ENCODE assay signal across 29 cellular contexts in genomic region chr3:52835766-52836470, GRCh38. TPM values are rescaled to one million over a fixed set of nuclear protein-coding genes. Genes with fewer than 3 reads are reported as not detected.
A peak's percentile ranks its signal among the peaks of the same experiment; 100 is the strongest.
DNase-seq lines count a peak whose midpoint lies in the region; ATAC-seq, FAIRE-seq and TF ChIP-seq lines count a peak whose summit lies in the region.
"Had no signal": no experiment of that assay in that cellular context is flagged by ENCODE, and none has a peak within 500 bp of the region (broad histone marks: within the 10 kb centered on the region; RNA-seq: fewer than 3 reads in every experiment).

No MANE protein-coding gene starts in this region.

- TF ChIP-seq EP300 in HepG2 (IDR thresholded peaks at IDR 0.05; ENCODE audit: low read depth in 2 of 2, low read length in 2 of 2): no peak
- no peak for TF ChIP-seq EP300 in HepG2 (CRISPR knock-in tag; IDR thresholded peaks at IDR 0.05; ENCODE audit: borderline replicate concordance)

- H3K9ac ChIP-seq in HepG2 (ENCODE audit: insufficient read depth, low read depth, low read length): no peak overlapping the region

- peaks cover 39% of the 10 kb centered on the region for H3K4me1 Mint-ChIP-seq in osteocyte (ENCODE audit: unreplicated experiment)

- in situ Hi-C loops in HepG2 (cut with HindIII; ENCODE audit: extremely low pct_ligation_motif_present, low pct_unique_long_range_greater_than_20kb): no loop called here

- H3K36me3 Mint-ChIP-seq in osteocyte (ENCODE audit: unreplicated experiment): peaks cover 7% of the 10 kb centered on the region

- peaks cover 0 to 59% (median 16%) of the 10 kb centered on the region in 4 donors for H3K4me1 ChIP-seq in right lobe of liver
- peaks cover 33% of the 10 kb centered on the region for H3K4me1 ChIP-seq in HepG2 (ENCODE audit: insufficient read depth, low read length)
- H3K4me1 ChIP-seq: prostate gland had no signal

- BruUV-seq in HepG2 (replicated peaks; lab: Mats Ljungman, UMichigan): no TSS peak

- H3K27me3 Mint-ChIP-seq in osteocyte (ENCODE audit: unreplicated experiment): no peaks in the 10 kb centered on the region
- H3K27me3 Mint-ChIP-seq: activated CD4-positive, alpha-beta T cell treated with anti-CD3 and anti-CD28 coated beads, Interleukin-2, amount 10 ng/mL, durations not matched to agents 24 days and 14 days; CD8-positive, alpha-beta memory T cell had no signal

- H3K27ac ChIP-seq in right lobe of liver: peak overlapping the region in 1 of 3 donors; percentile 38
- H3K27ac ChIP-seq in HepG2 (ENCODE audit: extremely low read length, insufficient read depth, low read length): no peak overlapping the region
- H3K27ac ChIP-seq: 22Rv1, cardiac muscle cell, prostate gland, VCaP had no signal

- no peak overlapping the region for H3K4me2 ChIP-seq in HepG2 (ENCODE audit: low read depth, low read length)

- DNase-seq in right lobe of liver (peak in 2 of 3 donors; percentile 37), HepG2 (ENCODE audit: low spot score) (no peak), left cardiac atrium (peak; percentile 50), osteocyte (ENCODE audit: extremely low spot score, unreplicated experiment) (no peak), HTR-8/SVneo (ENCODE audit: insufficient read length, low spot score) (no peak), foreskin melanocyte (no peak)
- no peak for DNase-seq in activated CD4-positive, alpha-beta T cell treated with anti-CD3 and anti-CD28 coated beads for 4 hours
- DNase-seq: activated CD4-positive, alpha-beta T cell treated with anti-CD3 and anti-CD28 coated beads, Interleukin-2, amount 10 ng/mL, durations not matched to agents 24 days and 14 days; activated naive CD4-positive, alpha-beta T cell treated with anti-CD3 and anti-CD28 coated beads, Interleukin-2, amount 50 U/mL, for 16 hours; amygdala; CD8-positive, alpha-beta memory T cell; dermis blood vessel endothelial cell; H7; hypothalamus; NCI-H1105 treated with DMSO at 0.1 percent for 48 hours; NCI-H2081; NCI-H345 had no signal

- no peaks in the 10 kb centered on the region for H3K9me3 Mint-ChIP-seq in osteocyte (ENCODE audit: unreplicated experiment)
- H3K9me3 Mint-ChIP-seq: activated CD4-positive, alpha-beta T cell treated with anti-CD3 and anti-CD28 coated beads, Interleukin-2, amount 10 ng/mL, durations not matched to agents 24 days and 14 days; activated T-helper 1 cell treated with anti-CD3 and anti-CD28 coated beads, Interleukin-12 subunit alpha, Interleukin-12 subunit beta, Interleukin-2, Interleukin-4 antibody, amounts not matched to agents 30 ng/mL and 10 ng/mL and 1 ng/mL, durations not matched to agents 14 hours and 24 hours and 36 hours; CD8-positive, alpha-beta memory T cell; neural crest cell; stimulated activated effector memory CD8-positive, alpha-beta T cell treated with anti-CD3 and anti-CD28 coated beads, Interleukin-12 subunit alpha, Interleukin-12 subunit beta, amount 100 ng/mL, for 72 hours had no signal

- CTCF ChIA-PET in HepG2 (lab: Yijun Ruan, JAX; ENCODE audit: low intra/inter-chr PET ratio, low total read pairs): no interaction called here

- TF ChIP-seq CTCF in right lobe of liver (IDR thresholded peaks at IDR 0.05) (no peak), HepG2 (CRISPR knock-in tag; IDR thresholded peaks at IDR 0.05) (no peak), osteocyte (IDR thresholded peaks at IDR 0.05) (no peak)

- intact Hi-C loops in right lobe of liver (cut with DNase I): no loop called here
- intact Hi-C loops in HepG2 (cut with micrococcal nuclease; ENCODE audit: unreplicated experiment): no loop called here
- intact Hi-C loops in left cardiac atrium (cut with DNase I): no loop called here

- no peak overlapping the region for H3K4me3 Mint-ChIP-seq in osteocyte (ENCODE audit: unreplicated experiment)
- H3K4me3 Mint-ChIP-seq: activated CD4-positive, alpha-beta T cell treated with anti-CD3 and anti-CD28 coated beads, Interleukin-2, amount 10 ng/mL, durations not matched to agents 24 days and 14 days; activated T-helper 1 cell treated with anti-CD3 and anti-CD28 coated beads, Interleukin-12 subunit alpha, Interleukin-12 subunit beta, Interleukin-2, Interleukin-4 antibody, amounts not matched to agents 30 ng/mL and 10 ng/mL and 1 ng/mL, durations not matched to agents 14 hours and 24 hours and 36 hours; CD8-positive, alpha-beta memory T cell; stimulated activated effector memory CD8-positive, alpha-beta T cell treated with anti-CD3 and anti-CD28 coated beads, Interleukin-12 subunit alpha, Interleukin-12 subunit beta, amount 100 ng/mL, for 72 hours had no signal

- FAIRE-seq in HepG2 (lab: Jason Lieb, UNC) (no peak), HTR-8/SVneo (lab: Jason Lieb, UNC) (no peak)

- no peaks in the 10 kb centered on the region for H3K9me3 ChIP-seq in right lobe of liver
- H3K9me3 ChIP-seq in HepG2 (ENCODE audit: low read length): no peaks in the 10 kb centered on the region
- H3K9me3 ChIP-seq: prostate gland had no signal

- H3K36me3 ChIP-seq in right lobe of liver: peaks cover 0 to 8% (median 0%) of the 10 kb centered on the region in 4 donors
- no peaks in the 10 kb centered on the region for H3K36me3 ChIP-seq in HepG2 (replicated peaks in 1 of 2; ENCODE audit: control insufficient read depth in 1 of 2, insufficient read depth in 2 of 2, low read length in 2 of 2)
- H3K36me3 ChIP-seq: cardiac muscle cell, prostate gland had no signal

- no peak overlapping the region for H3K4me3 ChIP-seq in right lobe of liver
- H3K4me3 ChIP-seq in HepG2 (replicated peaks in 1 of 3; ENCODE audit: insufficient read depth in 1 of 3, low read depth in 2 of 3, low read length in 3 of 3): no peak overlapping the region
- H3K4me3 ChIP-seq: cardiac muscle cell, prostate gland had no signal

- no peak overlapping the region for H2AFZ ChIP-seq in HepG2 (ENCODE audit: low read length)

- no peak for ATAC-seq in right lobe of liver
- ATAC-seq in HepG2: no peak
- peak; percentile 69 to 72 for ATAC-seq in left cardiac atrium
- no peak for ATAC-seq in HG03280 (IDR thresholded peaks at IDR 0.05; ENCODE audit: unreplicated experiment)
- ATAC-seq: stimulated activated effector memory CD8-positive, alpha-beta T cell treated with anti-CD3 and anti-CD28 coated beads, Interleukin-12 subunit alpha, Interleukin-12 subunit beta, amount 100 ng/mL, for 72 hours had no signal

- H3K79me2 ChIP-seq in HepG2 (ENCODE audit: insufficient read depth, low read length): no peaks in the 10 kb centered on the region

- TF ChIP-seq POLR2A in right lobe of liver (IDR thresholded peaks at IDR 0.05): no peak
- no peak for TF ChIP-seq POLR2A in HepG2 (IDR thresholded peaks at IDR 0.05; ENCODE audit: insufficient read depth in 1 of 2, low read depth in 2 of 2, low read length in 2 of 2)

- H4K20me1 ChIP-seq in HepG2 (ENCODE audit: insufficient read depth, low read length): no peaks in the 10 kb centered on the region

- no peak for TF ChIP-seq RAD21 in HepG2 (CRISPR knock-in tag; IDR thresholded peaks at IDR 0.05)

- WGBS in right lobe of liver (ENCODE audit: insufficient coverage, low coverage, low lambda C conversion rate, missing lambda C conversion rate): 84% methylated on average over 4 of the region's 8 CpGs
- WGBS in HepG2 (ENCODE audit: low lambda C conversion rate): 79% methylated on average over 5 of the region's 8 CpGs

- H3K27me3 ChIP-seq in right lobe of liver (no peaks in the 10 kb centered on the region), HepG2 (ENCODE audit: control insufficient read depth in 1 of 2, insufficient read depth in 2 of 2, low read length in 2 of 2) (no peaks in the 10 kb centered on the region)
- H3K27me3 ChIP-seq: cardiac muscle cell had no signal

- POLR2A ChIA-PET in HepG2 (lab: Yijun Ruan, JAX): interaction anchor here (0.8 to 1.2 kb wide), 2 partner anchors 13 to 61 kb away, joined by 3 read pairs; partner anchors contain the start of gene STIMATE

- H3K27ac Mint-ChIP-seq in osteocyte (ENCODE audit: unreplicated experiment): peak overlapping the region; percentile 68
- H3K27ac Mint-ChIP-seq: activated CD4-positive, alpha-beta T cell treated with anti-CD3 and anti-CD28 coated beads, Interleukin-2, amount 10 ng/mL, durations not matched to agents 24 days and 14 days; activated T-helper 1 cell treated with anti-CD3 and anti-CD28 coated beads, Interleukin-12 subunit alpha, Interleukin-12 subunit beta, Interleukin-2, Interleukin-4 antibody, amounts not matched to agents 30 ng/mL and 10 ng/mL and 1 ng/mL, durations not matched to agents 14 hours and 24 hours and 36 hours had no signal

RNA-seq across cellular contexts. Expression of gene MUSTN1, which starts 1.1 kb away (rescaled TPM):
- total RNA-seq in right lobe of liver: 1 to 10 TPM in 3 of 6 experiments, under 1 TPM in 1, not detected in 2; 0.59 to 9.9 (median 5.7) TPM
- 1.3 and 1.4 TPM in 2 replicates for total RNA-seq in HepG2 (2016; rRNA removed; fragmentation: Illumina TruSeq; extraction: Trizol)
- 1.1 TPM in 1 of 2 replicates, not detected in the other for total RNA-seq in HepG2 (2016; cell fraction: cytosol; rRNA removed; fragmentation: Illumina TruSeq; extraction: Trizol; ENCODE audit: low read depth)
- 1.8 and 2.0 TPM in 2 replicates for total RNA-seq in HepG2 (2016; cell fraction: insoluble cytoplasmic fraction; rRNA removed; fragmentation: Illumina TruSeq; extraction: Trizol)
- 0.62 and 1.3 TPM in 2 replicates for total RNA-seq in HepG2 (2016; cell fraction: membrane; rRNA removed; fragmentation: Illumina TruSeq; extraction: Trizol)
- total RNA-seq in HepG2 (2016; cell fraction: nucleus; rRNA removed; fragmentation: Illumina TruSeq; extraction: Trizol): 1.5 and 1.8 TPM in 2 replicates
- polyA plus RNA-seq in HepG2 (2011; rRNA removed): 0.60 and 0.84 TPM in 2 replicates
- polyA plus RNA-seq in HepG2 (2011; cell fraction: cytosol; rRNA removed): 0.46 and 0.76 TPM in 2 replicates
- polyA plus RNA-seq in HepG2 (2011; cell fraction: nucleus; rRNA removed): 8.5 TPM in 2 replicates
- 0.59 and 1.6 TPM in 2 replicates for polyA plus RNA-seq in HepG2 (2012)
- 0.95 and 1.2 TPM in 2 replicates for polyA plus RNA-seq in HepG2 (2016; cell fraction: cytosol; fragmentation: Illumina TruSeq; extraction: Trizol; ENCODE audit: low read depth)
- polyA plus RNA-seq in HepG2 (2016; cell fraction: insoluble cytoplasmic fraction; fragmentation: Illumina TruSeq; extraction: Trizol; ENCODE audit: low read depth): 1.7 and 2.2 TPM in 2 replicates
- polyA plus RNA-seq in HepG2 (2016; cell fraction: membrane; fragmentation: Illumina TruSeq; extraction: Trizol; ENCODE audit: low read depth): 0.33 and 0.93 TPM in 2 replicates
- polyA plus RNA-seq in HepG2 (2016; cell fraction: nucleus; fragmentation: Illumina TruSeq; extraction: Trizol; ENCODE audit: insufficient read depth, low read depth): 4.6 and 6.7 TPM in 2 replicates
- 0.54 TPM in 1 of 2 replicates, not detected in the other for polyA minus RNA-seq in HepG2 (2011; rRNA and poly(A)+ RNA removed; ENCODE audit: low replicate concordance)
- not detected in 2 replicates for polyA minus RNA-seq in HepG2 (2011; cell fraction: cytosol; rRNA and poly(A)+ RNA removed)
- not detected in 2 replicates for polyA minus RNA-seq in HepG2 (2011; cell fraction: nucleus; rRNA and poly(A)+ RNA removed)
- 10 to 100 TPM; 14.8 to 33.4 TPM for total RNA-seq in left cardiac atrium
- total RNA-seq in osteocyte: 2.0 and 6.2 TPM in 2 replicates
- total RNA-seq: cardiac muscle cell, dermis blood vessel endothelial cell, G401 had no signal
- polyA plus RNA-seq: cardiac muscle cell; CD8-positive, alpha-beta memory T cell had no signal

RNA-seq across cellular contexts. Expression of gene ITIH4, which starts 5.4 kb away (rescaled TPM):
- total RNA-seq in right lobe of liver: 1,000 to 10,000 TPM; 1,573 to 4,137 (median 3,531) TPM
- 1.5 and 5.3 TPM in 2 replicates for total RNA-seq in HepG2 (2016; rRNA removed; fragmentation: Illumina TruSeq; extraction: Trizol)
- 1.1 and 1.6 TPM in 2 replicates for total RNA-seq in HepG2 (2016; cell fraction: cytosol; rRNA removed; fragmentation: Illumina TruSeq; extraction: Trizol; ENCODE audit: low read depth)
- 2.2 and 6.6 TPM in 2 replicates for total RNA-seq in HepG2 (2016; cell fraction: insoluble cytoplasmic fraction; rRNA removed; fragmentation: Illumina TruSeq; extraction: Trizol)
- 1.0 and 2.3 TPM in 2 replicates for total RNA-seq in HepG2 (2016; cell fraction: membrane; rRNA removed; fragmentation: Illumina TruSeq; extraction: Trizol)
- total RNA-seq in HepG2 (2016; cell fraction: nucleus; rRNA removed; fragmentation: Illumina TruSeq; extraction: Trizol): 6.0 and 8.7 TPM in 2 replicates
- polyA plus RNA-seq in HepG2 (2011; rRNA removed): 2.7 and 3.7 TPM in 2 replicates
- 1.1 and 1.6 TPM in 2 replicates for polyA plus RNA-seq in HepG2 (2011; cell fraction: cytosol; rRNA removed)
- polyA plus RNA-seq in HepG2 (2011; cell fraction: nucleus; rRNA removed): 6.7 and 7.2 TPM in 2 replicates
- 0.95 TPM in 1 of 2 replicates, not detected in the other for polyA plus RNA-seq in HepG2 (2012)
- 0.76 and 1.1 TPM in 2 replicates for polyA plus RNA-seq in HepG2 (2016; cell fraction: cytosol; fragmentation: Illumina TruSeq; extraction: Trizol; ENCODE audit: low read depth)
- 1.3 and 1.6 TPM in 2 replicates for polyA plus RNA-seq in HepG2 (2016; cell fraction: insoluble cytoplasmic fraction; fragmentation: Illumina TruSeq; extraction: Trizol; ENCODE audit: low read depth)
- 1.2 and 1.4 TPM in 2 replicates for polyA plus RNA-seq in HepG2 (2016; cell fraction: membrane; fragmentation: Illumina TruSeq; extraction: Trizol; ENCODE audit: low read depth)
- polyA plus RNA-seq in HepG2 (2016; cell fraction: nucleus; fragmentation: Illumina TruSeq; extraction: Trizol; ENCODE audit: insufficient read depth, low read depth): 10.2 and 12.6 TPM in 2 replicates
- 1.8 and 2.5 TPM in 2 replicates for polyA minus RNA-seq in HepG2 (2011; rRNA and poly(A)+ RNA removed; ENCODE audit: low replicate concordance)
- polyA minus RNA-seq in HepG2 (2011; cell fraction: cytosol; rRNA and poly(A)+ RNA removed): 0.59 and 0.97 TPM in 2 replicates
- 0.64 and 2.5 TPM in 2 replicates for polyA minus RNA-seq in HepG2 (2011; cell fraction: nucleus; rRNA and poly(A)+ RNA removed)
- total RNA-seq in left cardiac atrium: 1 to 10 TPM; 5.2 to 7.0 TPM
- 7.1 and 7.2 TPM in 2 replicates for total RNA-seq in osteocyte
- polyA plus RNA-seq: CD8-positive, alpha-beta memory T cell had no signal

RNA-seq across cellular contexts. Expression of gene ITIH3, which starts 41.3 kb away (rescaled TPM):
- 1,000 to 10,000 TPM in 3 of 6 experiments, 100 to 1,000 TPM in 3; 742 to 1,822 (median 982) TPM for total RNA-seq in right lobe of liver
- total RNA-seq in HepG2 (2016; rRNA removed; fragmentation: Illumina TruSeq; extraction: Trizol): 38.9 and 105 TPM in 2 replicates
- 10.8 and 12.0 TPM in 2 replicates for total RNA-seq in HepG2 (2016; cell fraction: cytosol; rRNA removed; fragmentation: Illumina TruSeq; extraction: Trizol; ENCODE audit: low read depth)
- 37.6 and 103 TPM in 2 replicates for total RNA-seq in HepG2 (2016; cell fraction: insoluble cytoplasmic fraction; rRNA removed; fragmentation: Illumina TruSeq; extraction: Trizol)
- 14.7 and 16.8 TPM in 2 replicates for total RNA-seq in HepG2 (2016; cell fraction: membrane; rRNA removed; fragmentation: Illumina TruSeq; extraction: Trizol)
- 132 and 140 TPM in 2 replicates for total RNA-seq in HepG2 (2016; cell fraction: nucleus; rRNA removed; fragmentation: Illumina TruSeq; extraction: Trizol)
- 632 and 1,233 TPM in 2 replicates for polyA plus RNA-seq in HepG2 (2011; rRNA removed)
- polyA plus RNA-seq in HepG2 (2011; cell fraction: cytosol; rRNA removed): 347 and 666 TPM in 2 replicates
- 3,464 and 4,379 TPM in 2 replicates for polyA plus RNA-seq in HepG2 (2011; cell fraction: nucleus; rRNA removed)
- polyA plus RNA-seq in HepG2 (2012): 718 and 962 TPM in 2 replicates
- 7.0 and 7.3 TPM in 2 replicates for polyA plus RNA-seq in HepG2 (2016; cell fraction: cytosol; fragmentation: Illumina TruSeq; extraction: Trizol; ENCODE audit: low read depth)
- 31.3 and 36.2 TPM in 2 replicates for polyA plus RNA-seq in HepG2 (2016; cell fraction: insoluble cytoplasmic fraction; fragmentation: Illumina TruSeq; extraction: Trizol; ENCODE audit: low read depth)
- polyA plus RNA-seq in HepG2 (2016; cell fraction: membrane; fragmentation: Illumina TruSeq; extraction: Trizol; ENCODE audit: low read depth): 10.3 TPM in 2 replicates
- polyA plus RNA-seq in HepG2 (2016; cell fraction: nucleus; fragmentation: Illumina TruSeq; extraction: Trizol; ENCODE audit: insufficient read depth, low read depth): 273 and 284 TPM in 2 replicates
- 0.26 and 415 TPM in 2 replicates for polyA minus RNA-seq in HepG2 (2011; rRNA and poly(A)+ RNA removed; ENCODE audit: low replicate concordance)
- 134 and 348 TPM in 2 replicates for polyA minus RNA-seq in HepG2 (2011; cell fraction: cytosol; rRNA and poly(A)+ RNA removed)
- polyA minus RNA-seq in HepG2 (2011; cell fraction: nucleus; rRNA and poly(A)+ RNA removed): 662 and 1,024 TPM in 2 replicates
- under 1 TPM; 0.55 to 0.62 TPM for total RNA-seq in left cardiac atrium
- 0.59 and 0.78 TPM in 2 replicates for total RNA-seq in osteocyte
- total RNA-seq: activated CD4-positive, alpha-beta T cell treated with anti-CD3 and anti-CD28 coated beads, Interleukin-2, amount 10 ng/mL, durations not matched to agents 24 days and 14 days; activated T-helper 1 cell treated with anti-CD3 and anti-CD28 coated beads, Interleukin-12 subunit alpha, Interleukin-12 subunit beta, Interleukin-2, Interleukin-4 antibody, amounts not matched to agents 30 ng/mL and 10 ng/mL and 1 ng/mL, durations not matched to agents 14 hours and 24 hours and 36 hours; CD8-positive, alpha-beta memory T cell; G401; H7; M059J; mononuclear cell; neural crest cell; temporal lobe had no signal
- polyA plus RNA-seq: CD8-positive, alpha-beta memory T cell had no signal

RNA-seq across cellular contexts. Expression of gene ITIH1, which starts 58.5 kb away (rescaled TPM):
- total RNA-seq in right lobe of liver: 1,000 to 10,000 TPM in 4 of 6 experiments, 100 to 1,000 TPM in 2; 376 to 1,846 (median 1,201) TPM
- 9.8 and 12.3 TPM in 2 replicates for total RNA-seq in HepG2 (2016; rRNA removed; fragmentation: Illumina TruSeq; extraction: Trizol)
- 7.6 and 10.0 TPM in 2 replicates for total RNA-seq in HepG2 (2016; cell fraction: cytosol; rRNA removed; fragmentation: Illumina TruSeq; extraction: Trizol; ENCODE audit: low read depth)
- 7.8 and 12.6 TPM in 2 replicates for total RNA-seq in HepG2 (2016; cell fraction: insoluble cytoplasmic fraction; rRNA removed; fragmentation: Illumina TruSeq; extraction: Trizol)
- total RNA-seq in HepG2 (2016; cell fraction: membrane; rRNA removed; fragmentation: Illumina TruSeq; extraction: Trizol): 10.1 and 13.2 TPM in 2 replicates
- total RNA-seq in HepG2 (2016; cell fraction: nucleus; rRNA removed; fragmentation: Illumina TruSeq; extraction: Trizol): 10.1 and 14.4 TPM in 2 replicates
- polyA plus RNA-seq in HepG2 (2011; rRNA removed): 19.6 and 46.5 TPM in 2 replicates
- polyA plus RNA-seq in HepG2 (2011; cell fraction: cytosol; rRNA removed): 19.0 and 27.6 TPM in 2 replicates
- 84.4 and 124 TPM in 2 replicates for polyA plus RNA-seq in HepG2 (2011; cell fraction: nucleus; rRNA removed)
- polyA plus RNA-seq in HepG2 (2012): 39.9 and 42.6 TPM in 2 replicates
- polyA plus RNA-seq in HepG2 (2016; cell fraction: cytosol; fragmentation: Illumina TruSeq; extraction: Trizol; ENCODE audit: low read depth): 8.5 and 8.8 TPM in 2 replicates
- 9.1 and 10.1 TPM in 2 replicates for polyA plus RNA-seq in HepG2 (2016; cell fraction: insoluble cytoplasmic fraction; fragmentation: Illumina TruSeq; extraction: Trizol; ENCODE audit: low read depth)
- polyA plus RNA-seq in HepG2 (2016; cell fraction: membrane; fragmentation: Illumina TruSeq; extraction: Trizol; ENCODE audit: low read depth): 8.5 and 11.6 TPM in 2 replicates
- polyA plus RNA-seq in HepG2 (2016; cell fraction: nucleus; fragmentation: Illumina TruSeq; extraction: Trizol; ENCODE audit: insufficient read depth, low read depth): 21.9 and 26.1 TPM in 2 replicates
- 17.9 TPM in 1 of 2 replicates, not detected in the other for polyA minus RNA-seq in HepG2 (2011; rRNA and poly(A)+ RNA removed; ENCODE audit: low replicate concordance)
- polyA minus RNA-seq in HepG2 (2011; cell fraction: cytosol; rRNA and poly(A)+ RNA removed): 5.0 and 10.8 TPM in 2 replicates
- 9.7 and 16.8 TPM in 2 replicates for polyA minus RNA-seq in HepG2 (2011; cell fraction: nucleus; rRNA and poly(A)+ RNA removed)
- total RNA-seq in left cardiac atrium: not detected
- not detected in 2 replicates for total RNA-seq in osteocyte
- total RNA-seq: activated CD4-positive, alpha-beta T cell treated with anti-CD3 and anti-CD28 coated beads, Interleukin-2, amount 10 ng/mL, durations not matched to agents 24 days and 14 days; activated T-helper 1 cell treated with anti-CD3 and anti-CD28 coated beads, Interleukin-12 subunit alpha, Interleukin-12 subunit beta, Interleukin-2, Interleukin-4 antibody, amounts not matched to agents 30 ng/mL and 10 ng/mL and 1 ng/mL, durations not matched to agents 14 hours and 24 hours and 36 hours; cardiac muscle cell; CD8-positive, alpha-beta memory T cell; dermis blood vessel endothelial cell; G401; H7; M059J; neural crest cell; temporal lobe had no signal
- polyA plus RNA-seq: CD8-positive, alpha-beta memory T cell had no signal

Comparison
In these comparisons a context has a peak if more than half of its experiments do, and no peak if none do; other contexts are left out.
1. DNase-seq: peak in right lobe of liver (2 of 3) and left cardiac atrium (single experiment); none in HepG2 (single experiment), osteocyte (single experiment), HTR-8/SVneo (single experiment), foreskin melanocyte (single experiment) and activated CD4-positive, alpha-beta T cell treated with anti-CD3 and anti-CD28 coated beads for 4 hours (0 of 2).
2. RNA of gene ITIH4, which starts 5.4 kb away (total RNA-seq): 1,573 to 4,137 TPM in right lobe of liver; 7.1 to 7.2 TPM in osteocyte, 5.2 to 7.0 TPM in left cardiac atrium and 1.0 to 8.7 TPM in HepG2; every median in the first group is over 100 times any median in the second.
3. ATAC-seq: peak in left cardiac atrium (2 of 2); none in right lobe of liver (0 of 4), HepG2 (single experiment) and HG03280 (single experiment).